In the genomic region with DNA sequence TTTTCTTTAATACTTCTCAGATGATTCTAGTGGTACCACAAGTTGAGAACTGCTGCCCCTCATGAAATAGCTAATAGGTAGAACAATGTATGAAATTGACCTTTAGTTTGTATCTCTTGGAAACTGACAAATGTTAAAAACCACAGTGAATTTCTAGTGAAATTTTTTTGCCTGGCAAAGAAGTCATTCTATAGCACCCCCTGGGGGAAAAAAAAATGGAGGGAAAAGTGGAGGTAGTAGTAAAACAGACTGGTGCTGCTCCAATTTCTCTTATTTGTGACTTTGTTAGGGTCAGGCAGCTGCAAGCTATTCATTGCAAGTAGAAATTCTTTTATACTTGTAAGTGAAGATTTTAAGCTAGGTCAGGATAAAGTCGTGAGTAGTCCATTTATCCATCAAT, we compare ENCODE assay signal across 15 cellular contexts.
A peak's percentile ranks its signal among the peaks of the same experiment; 100 is the strongest.
DNase-seq lines count a peak whose midpoint lies in the region; ATAC-seq and TF ChIP-seq lines count a peak whose summit lies in the region.
"Had no signal": no experiment of that assay in that cellular context is flagged by ENCODE, and none has a peak within 500 bp of the region (broad histone marks: within the 10 kb centered on the region; RNA-seq: fewer than 3 reads in every experiment).

No MANE protein-coding gene starts in this region.

- H3K9me3 ChIP-seq in A673 (ENCODE audit: low read depth, low read length, poor library complexity, severe bottlenecking) (no peaks in the 10 kb centered on the region), testis (no peaks in the 10 kb centered on the region)

- DNase-seq in A673 (ENCODE audit: low spot score): no peak
- no peak for DNase-seq in GM10266 (ENCODE audit: extremely low spot score)
- DNase-seq in OCI-M1 (lab: John Stamatoyannopoulos, UW): peak; percentile 26
- DNase-seq in fibroblast of mammary gland (ENCODE audit: low read depth): peak; percentile 13
- no peak for DNase-seq in HEK293T (ENCODE audit: extremely low spot score)
- DNase-seq in left ventricle myocardium superior: no peak
- DNase-seq in testis: no peak
- DNase-seq: CD4-positive, CD25-positive, alpha-beta regulatory T cell; effector memory CD4-positive, alpha-beta T cell; hippocampal formation; stimulated activated CD4-positive, alpha-beta T cell treated with anti-CD3 and anti-CD28 coated beads, Interleukin-2, amount 100 ng/mL, for 48 hours; stimulated activated naive CD4-positive, alpha-beta T cell had no signal

- H3K4me1 ChIP-seq in A673 (ENCODE audit: insufficient read depth, low read length, poor library complexity, severe bottlenecking) (no peaks in the 10 kb centered on the region), testis (no peaks in the 10 kb centered on the region)
- H3K4me1 ChIP-seq: parathyroid adenoma had no signal

- CTCF ChIA-PET in A673 (lab: Charles Lee) (no interaction called here), HEK293T (lab: Yijun Ruan, JAX) (no interaction called here)

- POLR2A ChIA-PET in A673 (lab: Charles Lee; ENCODE audit: low non-redundant PET): no interaction called here
- POLR2A ChIA-PET in HEK293T (lab: Yijun Ruan, JAX): no interaction called here

- no peaks in the 10 kb centered on the region for H3K36me3 ChIP-seq in A673 (ENCODE audit: insufficient read depth, low read length, poor library complexity, severe bottlenecking)
- H3K36me3 ChIP-seq in testis (ENCODE audit: low read depth, missing control alignments): no peaks in the 10 kb centered on the region

- BruUV-seq in A673 (replicated peaks; lab: Mats Ljungman, UMichigan): no TSS peak

- TF ChIP-seq POLR2A in testis (IDR thresholded peaks at IDR 0.05): no peak

- TF ChIP-seq CTCF in A673 (conservative IDR thresholded peaks at IDR 0.05; ENCODE audit: low read depth, low read length) (0 out of 2 replicates have a peak, but pooled peaks have one; percentile 21), GM10266 (IDR thresholded peaks at IDR 0.05; ENCODE audit: control insufficient read depth, insufficient read depth, low read depth, missing control alignments) (peak; percentile 7), fibroblast of mammary gland (conservative IDR thresholded peaks at IDR 0.05; ENCODE audit: control insufficient read depth, insufficient read depth, low read depth, low read length) (peak; percentile 23), testis (IDR thresholded peaks at IDR 0.05) (no peak)

- 45 to 78% methylated on average over 1 of the region's 1 CpG for WGBS in testis, 2 donors

- H3K27ac ChIP-seq in A673 (ENCODE audit: low read depth, low read length, poor library complexity, severe bottlenecking) (no peak overlapping the region), testis (no peak overlapping the region)
- H3K27ac ChIP-seq: parathyroid adenoma had no signal

- ATAC-seq in HG02571 (IDR thresholded peaks at IDR 0.05; ENCODE audit: unreplicated experiment) (no peak), left ventricle myocardium superior (no peak)

- H3K4me3 ChIP-seq in A673 (ENCODE audit: low read depth, low read length, poor library complexity, severe bottlenecking) (no peak overlapping the region), fibroblast of mammary gland (ENCODE audit: control insufficient read depth, low read depth, low read length) (no peak overlapping the region), testis (no peak overlapping the region)
- H3K4me3 ChIP-seq: lung had no signal

- intact Hi-C loops in A673 (cut with micrococcal nuclease; ENCODE audit: unreplicated experiment) (no loop called here), left ventricle myocardium superior (cut with micrococcal nuclease) (no loop called here), testis (cut with DNase I; ENCODE audit: low total_unique reads) (no loop called here)

- H3K27me3 ChIP-seq in A673 (replicated peaks; ENCODE audit: insufficient read depth, low read depth, low read length, poor library complexity): no peaks in the 10 kb centered on the region
- no peaks in the 10 kb centered on the region for H3K27me3 ChIP-seq in testis

TF ChIP-seq in HEK293T, 16 proteins besides CTCF, POLR2A, EP300 and RAD21:
- TF ChIP-seq NFRKB (IDR thresholded peaks at IDR 0.05) (no peak), FOXA1 (IDR thresholded peaks at IDR 0.05) (no peak), TARDBP (IDR thresholded peaks at IDR 0.05) (no peak), SP1 (IDR thresholded peaks at IDR 0.05) (no peak)

Comparison
In these comparisons a context has a peak if more than half of its experiments do, and no peak if none do; other contexts are left out.
1. DNase-seq: peak in OCI-M1 (single experiment) and fibroblast of mammary gland (single experiment); none in A673 (single experiment), GM10266 (single experiment), HEK293T (single experiment), left ventricle myocardium superior (single experiment) and testis (single experiment).
2. CTCF ChIP-seq: peak in A673 (single experiment), GM10266 (single experiment) and fibroblast of mammary gland (single experiment); none in testis (0 of 3).